Comparison of ENCODE assay signal across 6 cellular contexts in the genomic region with DNA sequence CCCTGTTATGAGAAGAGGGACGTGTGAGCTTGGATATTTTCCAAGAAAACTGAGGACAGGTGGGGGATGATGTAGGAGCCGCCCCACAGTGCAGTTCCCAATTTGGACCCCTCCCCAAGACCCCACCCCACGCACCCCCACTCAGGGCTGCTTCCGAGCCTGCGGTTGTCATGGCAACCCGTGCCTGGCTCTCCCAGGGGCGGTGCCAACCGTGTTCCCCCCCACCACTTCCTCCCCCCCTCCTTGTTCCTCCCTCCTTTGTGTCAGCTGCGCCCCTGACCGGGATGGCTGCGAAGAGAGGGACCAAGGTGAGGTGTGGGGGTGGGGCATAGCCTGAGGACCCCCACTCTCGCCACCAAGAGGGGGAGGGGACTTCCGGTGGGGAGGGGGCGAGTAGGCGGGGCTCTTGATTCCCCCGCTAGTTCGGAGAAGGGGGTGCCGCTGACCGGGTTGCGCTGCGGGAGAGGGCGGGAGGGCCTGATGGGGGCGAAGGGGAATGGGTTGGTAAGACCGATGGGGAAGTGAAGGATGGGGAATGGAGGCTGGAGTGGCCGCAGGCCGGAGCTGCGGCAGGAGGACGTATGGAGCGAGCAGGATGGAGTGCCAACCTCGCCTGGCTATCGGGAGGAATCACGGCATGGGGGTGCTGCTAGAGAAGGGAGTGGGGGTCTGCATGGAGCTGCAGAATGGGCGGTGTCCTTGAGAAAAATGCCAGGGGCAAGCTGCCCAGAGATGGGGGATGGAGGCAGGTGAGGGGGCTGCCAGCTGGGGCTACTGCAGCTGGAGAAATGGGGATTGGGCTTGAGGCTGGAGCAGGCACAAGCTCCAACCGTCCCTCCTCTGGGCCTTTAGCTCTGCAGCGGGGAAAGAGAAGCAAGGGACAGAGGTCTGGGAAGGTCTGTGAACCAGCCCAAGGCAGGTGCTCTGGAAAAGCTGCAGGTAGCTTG. TPM values are rescaled to one million over a fixed set of nuclear protein-coding genes. Genes with fewer than 3 reads are reported as not detected.
A peak's percentile ranks its signal among the peaks of the same experiment; 100 is the strongest.
DNase-seq lines count a peak whose midpoint lies in the region; ATAC-seq and TF ChIP-seq lines count a peak whose summit lies in the region.

No MANE protein-coding gene starts in this region.

- TF ChIP-seq POLR2A in suprapubic skin (IDR thresholded peaks at IDR 0.05): no peak

- peaks cover 43% of the 10 kb centered on the region for H3K4me1 Mint-ChIP-seq in activated CD8-positive, alpha-beta T cell treated with anti-CD3 and anti-CD28 coated beads for 36 hours (ENCODE audit: low read depth)

- H3K27me3 ChIP-seq in right cardiac atrium (ENCODE audit: control insufficient read depth, insufficient read depth) (no peaks in the 10 kb centered on the region), suprapubic skin (peaks cover 15% of the 10 kb centered on the region)

- no peak for TF ChIP-seq CTCF in activated CD8-positive, alpha-beta T cell treated with anti-CD3 and anti-CD28 coated beads for 36 hours (IDR thresholded peaks at IDR 0.05)
- TF ChIP-seq CTCF in suprapubic skin (IDR thresholded peaks at IDR 0.05): no peak

- H3K4me3 ChIP-seq in right cardiac atrium (ENCODE audit: low read length) (no peak overlapping the region), suprapubic skin (peak overlapping the region; percentile 89)

- no peaks in the 10 kb centered on the region for H3K9me3 Mint-ChIP-seq in activated CD8-positive, alpha-beta T cell treated with anti-CD3 and anti-CD28 coated beads for 36 hours

- H3K9me3 ChIP-seq in right cardiac atrium (ENCODE audit: control insufficient read depth, low read length) (no peaks in the 10 kb centered on the region), suprapubic skin (no peaks in the 10 kb centered on the region)

- H3K4me1 ChIP-seq in right cardiac atrium (ENCODE audit: control insufficient read depth, insufficient read depth, low read length) (no peaks in the 10 kb centered on the region), suprapubic skin (peaks cover 41% of the 10 kb centered on the region)

- CTCF ChIA-PET in activated CD8-positive, alpha-beta T cell treated with anti-CD3 and anti-CD28 coated beads for 36 hours (lab: Charles Lee): interaction anchor here (1.2 to 13.3 kb wide), 17 partner anchors 8 to 89 kb away, joined by 3 to 312 read pairs (median 10); partner anchors contain the start of genes DPM3, MTX1, SCAMP3 and SLC50A1

- peak; percentile 32 for DNase-seq in NCI-H2029 (lab: John Stamatoyannopoulos, UW)
- DNase-seq in NCI-H2029 treated with DMSO at 0.1 percent for 48 hours (lab: John Stamatoyannopoulos, UW): no peak
- peak; percentile 67 for DNase-seq in activated CD8-positive, alpha-beta T cell treated with anti-CD3 and anti-CD28 coated beads for 36 hours
- DNase-seq in right cardiac atrium: peak in 2 of 3 donors; percentile 64 to 73
- DNase-seq in suprapubic skin (ENCODE audit: low spot score in 2 of 2): peak; percentile 74 to 76

- peak overlapping the region; percentile 98 for H3K27ac Mint-ChIP-seq in activated CD8-positive, alpha-beta T cell treated with anti-CD3 and anti-CD28 coated beads for 36 hours

- H3K27me3 Mint-ChIP-seq in activated CD8-positive, alpha-beta T cell treated with anti-CD3 and anti-CD28 coated beads for 36 hours: no peaks in the 10 kb centered on the region

- 7% methylated on average over 35 of the region's 35 CpGs for WGBS in right cardiac atrium
- WGBS in suprapubic skin: 10% methylated on average over 35 of the region's 35 CpGs

- peaks cover 11% of the 10 kb centered on the region for H3K36me3 ChIP-seq in suprapubic skin

- peaks cover 27% of the 10 kb centered on the region for H3K36me3 Mint-ChIP-seq in activated CD8-positive, alpha-beta T cell treated with anti-CD3 and anti-CD28 coated beads for 36 hours (ENCODE audit: low read depth)

- no peak for ATAC-seq in activated CD8-positive, alpha-beta T cell treated with anti-CD3 and anti-CD28 coated beads for 36 hours
- ATAC-seq in right cardiac atrium (no peak), GM21367 (IDR thresholded peaks at IDR 0.05; ENCODE audit: unreplicated experiment) (no peak)

- no peak for TF ChIP-seq EP300 in suprapubic skin (IDR thresholded peaks at IDR 0.05)

- H3K27ac ChIP-seq in right cardiac atrium (ENCODE audit: low read length): no peak overlapping the region
- H3K27ac ChIP-seq in suprapubic skin: no peak overlapping the region

- POLR2A ChIA-PET in activated CD8-positive, alpha-beta T cell treated with anti-CD3 and anti-CD28 coated beads for 36 hours (lab: Charles Lee): interaction anchor here (0.5 to 6.9 kb wide), 12 partner anchors 8 to 115 kb away, joined by 3 to 57 read pairs (median 4); no protein-coding TSS in a partner anchor

- H3K4me3 Mint-ChIP-seq in activated CD8-positive, alpha-beta T cell treated with anti-CD3 and anti-CD28 coated beads for 36 hours: peak overlapping the region; percentile 96

- intact Hi-C loops in activated CD8-positive, alpha-beta T cell treated with anti-CD3 and anti-CD28 coated beads for 36 hours (cut with micrococcal nuclease): loop anchor here (5.0 kb wide), 1 partner anchor 53 kb away; no protein-coding TSS in a partner anchor
- intact Hi-C loops in right cardiac atrium (cut with DNase I): loop anchor here in 2 of 4 donors (10.0 kb wide), 1 partner anchor 50 kb away; no protein-coding TSS in a partner anchor

RNA-seq across cellular contexts. Expression of gene TRIM46, which starts 1.0 kb away (rescaled TPM):
- total RNA-seq in activated CD8-positive, alpha-beta T cell treated with anti-CD3 and anti-CD28 coated beads for 36 hours: 1 to 10 TPM; 5.8 to 6.1 TPM
- total RNA-seq in right cardiac atrium (under 1 TPM; 0.17 to 0.37 (median 0.26) TPM), suprapubic skin (under 1 TPM in 2 of 4 donors, not detected in 2; 0.34 to 0.80 TPM)
- polyA plus RNA-seq in right cardiac atrium: 0.18 TPM

RNA-seq across cellular contexts. Expression of gene KRTCAP2, which starts 1.5 kb away (rescaled TPM):
- 100 to 1,000 TPM; 124 to 125 TPM for total RNA-seq in activated CD8-positive, alpha-beta T cell treated with anti-CD3 and anti-CD28 coated beads for 36 hours
- total RNA-seq in right cardiac atrium: 100 to 1,000 TPM; 122 to 150 (median 130) TPM
- polyA plus RNA-seq in right cardiac atrium: 217 TPM
- 100 to 1,000 TPM in 2 of 4 donors, 10 to 100 TPM in 2; 77.1 to 180 (median 113) TPM for total RNA-seq in suprapubic skin

RNA-seq across cellular contexts. Expression of gene THBS3, which starts 33.1 kb away (rescaled TPM):
- 10 to 100 TPM; 11.1 to 12.0 TPM for total RNA-seq in activated CD8-positive, alpha-beta T cell treated with anti-CD3 and anti-CD28 coated beads for 36 hours
- total RNA-seq in right cardiac atrium (10 to 100 TPM; 16.5 to 33.4 (median 20.1) TPM), suprapubic skin (10 to 100 TPM; 21.4 to 90.8 (median 26.7) TPM)
- 19.6 TPM for polyA plus RNA-seq in right cardiac atrium

RNA-seq across cellular contexts. Expression of gene MTX1, which starts 33.9 kb away (rescaled TPM):
- total RNA-seq in activated CD8-positive, alpha-beta T cell treated with anti-CD3 and anti-CD28 coated beads for 36 hours: 10 to 100 TPM; 59.2 to 61.0 TPM
- total RNA-seq in right cardiac atrium (10 to 100 TPM; 20.1 to 24.3 (median 21.1) TPM), suprapubic skin (10 to 100 TPM; 19.8 to 51.7 (median 36.9) TPM)
- 31.9 TPM for polyA plus RNA-seq in right cardiac atrium

RNA-seq across cellular contexts. Expression of gene DPM3, which starts 34.3 kb away (rescaled TPM):
- 10 to 100 TPM; 37.1 to 38.1 TPM for total RNA-seq in activated CD8-positive, alpha-beta T cell treated with anti-CD3 and anti-CD28 coated beads for 36 hours
- 10 to 100 TPM; 71.2 to 81.6 (median 74.6) TPM for total RNA-seq in right cardiac atrium
- polyA plus RNA-seq in right cardiac atrium: 186 TPM
- 10 to 100 TPM; 23.7 to 43.7 (median 30.2) TPM for total RNA-seq in suprapubic skin
